2 cellular contexts compared by ENCODE assay signal in the genomic region with DNA sequence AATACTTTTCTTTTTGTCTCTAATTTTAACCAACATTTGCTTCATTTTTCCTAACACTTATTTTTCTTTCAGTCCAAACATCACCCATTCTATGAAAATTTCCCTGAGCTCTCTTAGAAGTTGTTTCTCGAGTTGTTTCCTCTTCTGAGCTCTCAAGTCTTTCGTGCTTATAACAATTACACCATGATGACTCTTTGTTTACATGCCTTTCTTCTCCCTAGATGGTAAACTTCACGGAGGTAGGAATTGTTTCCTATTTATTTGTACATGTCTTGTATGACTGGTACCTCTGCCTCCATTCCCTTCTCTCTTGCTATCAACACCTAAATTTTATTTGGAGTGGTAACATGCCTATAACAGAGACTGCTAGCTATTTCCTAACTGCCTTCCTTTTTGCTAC.
TF ChIP-seq lines count a peak whose summit lies in the region.

No MANE protein-coding gene starts in this region.

TF ChIP-seq in WTC11, 78 proteins besides CTCF, POLR2A, EP300 and RAD21:
- TF ChIP-seq ZNF263 (CRISPR knock-in tag; IDR thresholded peaks at IDR 0.05; ENCODE audit: low read depth) = no peak
- no peak for TF ChIP-seq ZNF232 (CRISPR knock-in tag; IDR thresholded peaks at IDR 0.05)
- TF ChIP-seq, protein P1, sequence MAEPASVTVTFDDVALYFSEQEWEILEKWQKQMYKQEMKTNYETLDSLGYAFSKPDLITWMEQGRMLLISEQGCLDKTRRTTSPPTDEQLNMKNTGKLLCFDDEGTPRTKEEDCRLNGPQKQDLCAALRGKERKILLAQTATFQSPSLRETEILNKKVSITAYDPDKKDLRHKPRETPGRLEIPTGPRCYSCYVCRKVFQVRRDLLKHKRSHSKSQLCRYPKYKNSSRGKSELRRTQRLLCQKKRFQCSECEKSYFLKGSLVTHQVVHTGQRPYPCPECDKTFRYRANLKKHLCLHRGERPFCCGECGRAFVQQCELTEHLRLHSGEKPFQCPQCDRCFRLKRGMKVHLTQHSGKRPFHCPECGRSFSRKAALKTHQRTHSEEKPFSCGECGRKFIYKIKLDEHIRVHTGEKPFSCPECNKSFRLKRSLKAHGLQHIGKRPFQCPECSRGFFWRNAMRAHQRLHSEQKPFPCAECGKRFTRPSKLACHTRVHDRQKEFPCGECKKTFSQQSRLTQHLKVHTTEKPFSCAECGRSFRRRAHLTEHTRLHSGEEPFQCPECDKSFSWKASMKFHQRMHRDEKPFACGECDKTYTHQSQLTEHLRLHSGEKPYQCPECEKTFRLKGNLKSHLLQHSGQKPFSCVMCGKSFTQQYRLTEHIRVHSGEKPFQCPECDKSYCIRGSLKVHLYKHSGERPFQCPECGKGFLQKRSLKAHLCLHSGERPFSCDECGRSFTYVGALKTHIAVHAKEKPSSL (CRISPR knock-in tag; conservative IDR thresholded peaks at IDR 0.05) = no peak
- TF ChIP-seq, protein P2, sequence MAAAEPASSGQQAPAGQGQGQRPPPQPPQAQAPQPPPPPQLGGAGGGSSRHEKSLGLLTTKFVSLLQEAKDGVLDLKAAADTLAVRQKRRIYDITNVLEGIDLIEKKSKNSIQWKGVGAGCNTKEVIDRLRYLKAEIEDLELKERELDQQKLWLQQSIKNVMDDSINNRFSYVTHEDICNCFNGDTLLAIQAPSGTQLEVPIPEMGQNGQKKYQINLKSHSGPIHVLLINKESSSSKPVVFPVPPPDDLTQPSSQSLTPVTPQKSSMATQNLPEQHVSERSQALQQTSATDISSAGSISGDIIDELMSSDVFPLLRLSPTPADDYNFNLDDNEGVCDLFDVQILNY (CRISPR knock-in tag; IDR thresholded peaks at IDR 0.05) = no peak
- TF ChIP-seq, protein P3, sequence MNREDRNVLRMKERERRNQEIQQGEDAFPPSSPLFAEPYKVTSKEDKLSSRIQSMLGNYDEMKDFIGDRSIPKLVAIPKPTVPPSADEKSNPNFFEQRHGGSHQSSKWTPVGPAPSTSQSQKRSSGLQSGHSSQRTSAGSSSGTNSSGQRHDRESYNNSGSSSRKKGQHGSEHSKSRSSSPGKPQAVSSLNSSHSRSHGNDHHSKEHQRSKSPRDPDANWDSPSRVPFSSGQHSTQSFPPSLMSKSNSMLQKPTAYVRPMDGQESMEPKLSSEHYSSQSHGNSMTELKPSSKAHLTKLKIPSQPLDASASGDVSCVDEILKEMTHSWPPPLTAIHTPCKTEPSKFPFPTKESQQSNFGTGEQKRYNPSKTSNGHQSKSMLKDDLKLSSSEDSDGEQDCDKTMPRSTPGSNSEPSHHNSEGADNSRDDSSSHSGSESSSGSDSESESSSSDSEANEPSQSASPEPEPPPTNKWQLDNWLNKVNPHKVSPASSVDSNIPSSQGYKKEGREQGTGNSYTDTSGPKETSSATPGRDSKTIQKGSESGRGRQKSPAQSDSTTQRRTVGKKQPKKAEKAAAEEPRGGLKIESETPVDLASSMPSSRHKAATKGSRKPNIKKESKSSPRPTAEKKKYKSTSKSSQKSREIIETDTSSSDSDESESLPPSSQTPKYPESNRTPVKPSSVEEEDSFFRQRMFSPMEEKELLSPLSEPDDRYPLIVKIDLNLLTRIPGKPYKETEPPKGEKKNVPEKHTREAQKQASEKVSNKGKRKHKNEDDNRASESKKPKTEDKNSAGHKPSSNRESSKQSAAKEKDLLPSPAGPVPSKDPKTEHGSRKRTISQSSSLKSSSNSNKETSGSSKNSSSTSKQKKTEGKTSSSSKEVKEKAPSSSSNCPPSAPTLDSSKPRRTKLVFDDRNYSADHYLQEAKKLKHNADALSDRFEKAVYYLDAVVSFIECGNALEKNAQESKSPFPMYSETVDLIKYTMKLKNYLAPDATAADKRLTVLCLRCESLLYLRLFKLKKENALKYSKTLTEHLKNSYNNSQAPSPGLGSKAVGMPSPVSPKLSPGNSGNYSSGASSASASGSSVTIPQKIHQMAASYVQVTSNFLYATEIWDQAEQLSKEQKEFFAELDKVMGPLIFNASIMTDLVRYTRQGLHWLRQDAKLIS (CRISPR knock-in tag; IDR thresholded peaks at IDR 0.05; ENCODE audit: borderline replicate concordance) = no peak
- TF ChIP-seq, protein P4, sequence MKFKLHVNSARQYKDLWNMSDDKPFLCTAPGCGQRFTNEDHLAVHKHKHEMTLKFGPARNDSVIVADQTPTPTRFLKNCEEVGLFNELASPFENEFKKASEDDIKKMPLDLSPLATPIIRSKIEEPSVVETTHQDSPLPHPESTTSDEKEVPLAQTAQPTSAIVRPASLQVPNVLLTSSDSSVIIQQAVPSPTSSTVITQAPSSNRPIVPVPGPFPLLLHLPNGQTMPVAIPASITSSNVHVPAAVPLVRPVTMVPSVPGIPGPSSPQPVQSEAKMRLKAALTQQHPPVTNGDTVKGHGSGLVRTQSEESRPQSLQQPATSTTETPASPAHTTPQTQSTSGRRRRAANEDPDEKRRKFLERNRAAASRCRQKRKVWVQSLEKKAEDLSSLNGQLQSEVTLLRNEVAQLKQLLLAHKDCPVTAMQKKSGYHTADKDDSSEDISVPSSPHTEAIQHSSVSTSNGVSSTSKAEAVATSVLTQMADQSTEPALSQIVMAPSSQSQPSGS (CRISPR knock-in tag; IDR thresholded peaks at IDR 0.05; ENCODE audit: borderline replicate concordance, low read depth) = no peak

TF ChIP-seq in endothelial cell of umbilical vein, 7 proteins besides CTCF, POLR2A, EP300 and RAD21:
- TF ChIP-seq MYC (IDR thresholded peaks at IDR 0.05; ENCODE audit: low read depth, low read length) (no peak), JUN (IDR thresholded peaks at IDR 0.05; ENCODE audit: borderline replicate concordance, insufficient read depth, insufficient read length, low read depth) (no peak), EZH2 (IDR thresholded peaks at IDR 0.05; ENCODE audit: borderline replicate concordance, low read depth, low read length, severe bottlenecking) (no peak), POLR2AphosphoS5 (IDR thresholded peaks at IDR 0.05; ENCODE audit: insufficient read depth, low read depth, low read length) (no peak), FOS (IDR thresholded peaks at IDR 0.05; ENCODE audit: borderline replicate concordance, insufficient read depth, low read length) (no peak), GATA2 (IDR thresholded peaks at IDR 0.05; ENCODE audit: insufficient read depth, insufficient read length, low read depth, low read length) (no peak)
- TF ChIP-seq, protein P5, sequence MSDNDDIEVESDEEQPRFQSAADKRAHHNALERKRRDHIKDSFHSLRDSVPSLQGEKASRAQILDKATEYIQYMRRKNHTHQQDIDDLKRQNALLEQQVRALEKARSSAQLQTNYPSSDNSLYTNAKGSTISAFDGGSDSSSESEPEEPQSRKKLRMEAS (IDR thresholded peaks at IDR 0.05; ENCODE audit: insufficient read depth, insufficient read length) = no peak
TF ChIP-seq in endothelial cell of umbilical vein: peak in this region for 0.
